ENCODE assay signal across 8 cellular contexts in the genomic region with DNA sequence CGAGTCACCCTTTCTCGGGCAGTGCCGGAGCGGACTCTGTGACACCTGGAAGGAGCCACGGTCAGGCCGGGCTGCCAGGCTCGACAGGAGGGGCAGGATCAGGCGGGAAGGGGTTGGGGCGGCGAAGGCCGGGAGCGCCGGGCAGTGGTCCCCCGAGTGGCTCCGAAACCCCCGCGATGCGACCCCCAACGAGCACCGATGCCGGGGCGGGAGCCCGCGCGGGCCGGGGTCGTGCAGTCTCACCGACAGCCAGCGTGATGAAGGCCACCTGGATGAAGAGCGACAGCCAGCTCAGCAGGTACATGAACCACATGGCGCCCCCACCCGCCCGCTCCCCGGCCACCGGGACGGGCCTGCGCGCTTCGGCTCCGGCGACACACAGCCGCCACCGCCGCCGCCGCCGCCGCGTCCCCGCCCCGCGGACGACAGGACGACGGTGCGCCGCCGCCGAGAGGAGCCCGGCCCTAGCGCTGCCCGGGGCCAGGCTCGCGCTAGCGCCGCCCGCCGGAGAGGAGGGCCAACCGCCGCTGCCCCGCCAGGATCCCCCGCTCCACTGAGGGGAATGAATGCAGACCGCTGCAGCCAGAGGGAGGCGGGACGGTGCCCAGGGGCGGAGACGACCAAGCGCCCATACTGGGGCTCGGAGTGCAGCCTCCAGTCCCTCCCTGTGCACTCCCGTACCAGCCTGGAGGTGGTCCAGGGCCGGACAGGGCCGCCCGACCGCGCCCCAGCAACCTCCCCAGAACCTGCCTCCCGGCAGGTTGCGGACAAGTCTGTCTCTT. TPM values are rescaled to one million over a fixed set of nuclear protein-coding genes. Genes with fewer than 3 reads are reported as not detected.
DNase-seq lines count a peak whose midpoint lies in the region; ATAC-seq and TF ChIP-seq lines count a peak whose summit lies in the region.

A gene (minus strand): TSS at position 429 of the 782 bp plus-strand sequence. CDS start 116 bp downstream, at position 313.

- peaks cover 6 to 13% of the 10 kb centered on the region in 2 donors for H3K4me1 ChIP-seq in lung (ENCODE audit: control insufficient read depth in 2 of 2, insufficient read depth in 2 of 2, low read length in 2 of 2)

- peaks cover 43% of the 10 kb centered on the region for H3K36me3 Mint-ChIP-seq in CD4-positive, alpha-beta T cell (ENCODE audit: low read depth)
- H3K36me3 Mint-ChIP-seq in activated CD8-positive, alpha-beta T cell treated with anti-CD3 and anti-CD28 coated beads for 36 hours (ENCODE audit: low read depth) = peaks cover 14% of the 10 kb centered on the region

- peak; percentile 78 to 93 (median 88) for DNase-seq in CD4-positive, alpha-beta T cell
- DNase-seq in NCI-H82 (lab: John Stamatoyannopoulos, UW) (peak; percentile 93), ecto neural progenitor cell (ENCODE audit: low spot score) (peak; percentile 95), lung (ENCODE audit: low spot score) (peak; percentile 92)
- DNase-seq in activated CD8-positive, alpha-beta T cell treated with anti-CD3 and anti-CD28 coated beads for 36 hours = peak; percentile 90
- peak; percentile 78 to 87 (median 78) for DNase-seq in stimulated activated CD4-positive, alpha-beta T cell treated with anti-CD3 and anti-CD28 coated beads, TNF-alpha, amount 100 ng/mL, for 4 hours (ENCODE audit: low read depth in 3 of 3)

- H3K27ac ChIP-seq in CD4-positive, alpha-beta T cell (ENCODE audit: low read depth, low read length) = peak within 1 kb of the TSS; percentile 62
- H3K27ac ChIP-seq in lung (ENCODE audit: low read depth in 1 of 2, low read length in 1 of 2) = peak within 1 kb of the TSS; percentile 78 to 82

- no peaks in the 10 kb centered on the region for H3K27me3 Mint-ChIP-seq in CD4-positive, alpha-beta T cell
- H3K27me3 Mint-ChIP-seq in activated CD8-positive, alpha-beta T cell treated with anti-CD3 and anti-CD28 coated beads for 36 hours = no peaks in the 10 kb centered on the region

- ATAC-seq in CD4-positive, alpha-beta T cell (ENCODE audit: poor library complexity) = peak; percentile 92
- ATAC-seq in GM19372 (IDR thresholded peaks at IDR 0.05; ENCODE audit: low read depth, unreplicated experiment) (peak; percentile 94), HG03521 (IDR thresholded peaks at IDR 0.05; ENCODE audit: unreplicated experiment) (peak; percentile 96), lung (ENCODE audit: insufficient read depth, low FRiP score) (peak; percentile 98)
- peak; percentile 98 for ATAC-seq in activated CD8-positive, alpha-beta T cell treated with anti-CD3 and anti-CD28 coated beads for 36 hours

- no peaks in the 10 kb centered on the region for H3K27me3 ChIP-seq in CD4-positive, alpha-beta T cell (ENCODE audit: control insufficient read depth, insufficient read depth, low read length)
- H3K27me3 ChIP-seq in lung (ENCODE audit: control insufficient read depth, insufficient read depth) = no peaks in the 10 kb centered on the region

- peaks cover 2 to 21% of the 10 kb centered on the region in 2 donors for H3K36me3 ChIP-seq in lung (ENCODE audit: control insufficient read depth in 2 of 2, insufficient read depth in 2 of 2, low read length in 2 of 2)

- H3K4me3 ChIP-seq in lung = peak within 1 kb of the TSS; percentile 99

- WGBS in lung, 2 donors = 0% methylated on average over 65 to 87 of the region's 87 CpGs

- no peak for TF ChIP-seq CTCF in CD4-positive, alpha-beta T cell (IDR thresholded peaks at IDR 0.05)
- TF ChIP-seq CTCF in activated CD8-positive, alpha-beta T cell treated with anti-CD3 and anti-CD28 coated beads for 36 hours (IDR thresholded peaks at IDR 0.05) = peak; percentile 59
- peak; percentile 74 for TF ChIP-seq CTCF in lung (IDR thresholded peaks at IDR 0.05; ENCODE audit: control extremely low read depth, extremely low read depth)

- CTCF ChIA-PET in CD4-positive, alpha-beta T cell (lab: Charles Lee) = interaction anchor here (1.0 to 1.9 kb wide), 5 partner anchors 10 to 77 kb away, joined by 3 to 7 read pairs (median 5); no protein-coding TSS in a partner anchor
- CTCF ChIA-PET in activated CD8-positive, alpha-beta T cell treated with anti-CD3 and anti-CD28 coated beads for 36 hours (lab: Charles Lee) = interaction anchor here (0.9 to 1.1 kb wide), 2 partner anchors 8 to 9 kb away, joined by 3 read pairs; no protein-coding TSS in a partner anchor

- POLR2A ChIA-PET in CD4-positive, alpha-beta T cell (lab: Charles Lee) = interaction anchor here (1.1 kb wide), 1 partner anchor 1306 kb away, joined by 3 read pairs; no protein-coding TSS in a partner anchor
- POLR2A ChIA-PET in activated CD8-positive, alpha-beta T cell treated with anti-CD3 and anti-CD28 coated beads for 36 hours (lab: Charles Lee) = interaction anchor here (0.7 to 1.9 kb wide), 3 partner anchors 10 to 1530 kb away, joined by 3 to 5 read pairs (median 4); no protein-coding TSS in a partner anchor

- peak within 1 kb of the TSS; percentile 99 for H3K4me3 Mint-ChIP-seq in CD4-positive, alpha-beta T cell
- H3K4me3 Mint-ChIP-seq in activated CD8-positive, alpha-beta T cell treated with anti-CD3 and anti-CD28 coated beads for 36 hours = peak within 1 kb of the TSS; percentile 99

- H3K9me3 Mint-ChIP-seq in CD4-positive, alpha-beta T cell = no peaks in the 10 kb centered on the region
- no peaks in the 10 kb centered on the region for H3K9me3 Mint-ChIP-seq in activated CD8-positive, alpha-beta T cell treated with anti-CD3 and anti-CD28 coated beads for 36 hours

- peaks cover 37% of the 10 kb centered on the region for H3K4me1 Mint-ChIP-seq in CD4-positive, alpha-beta T cell (ENCODE audit: low read depth)
- peaks cover 28% of the 10 kb centered on the region for H3K4me1 Mint-ChIP-seq in activated CD8-positive, alpha-beta T cell treated with anti-CD3 and anti-CD28 coated beads for 36 hours (ENCODE audit: low read depth)

- intact Hi-C loops in CD4-positive, alpha-beta T cell (cut with DNase I, micrococcal nuclease) = loop anchor here (1.0 to 10.0 kb wide), 8 partner anchors 9 to 692 kb away; a partner anchor contains a TSS
- intact Hi-C loops in activated CD8-positive, alpha-beta T cell treated with anti-CD3 and anti-CD28 coated beads for 36 hours (cut with micrococcal nuclease) = loop anchor here (2.0 kb wide), 1 partner anchor 30 kb away; no protein-coding TSS in a partner anchor

- H3K27ac Mint-ChIP-seq in CD4-positive, alpha-beta T cell = peak within 1 kb of the TSS; percentile 90
- peak within 1 kb of the TSS; percentile 92 for H3K27ac Mint-ChIP-seq in activated CD8-positive, alpha-beta T cell treated with anti-CD3 and anti-CD28 coated beads for 36 hours

- no peaks in the 10 kb centered on the region for H3K9me3 ChIP-seq in CD4-positive, alpha-beta T cell (ENCODE audit: control insufficient read depth, low read length)
- H3K9me3 ChIP-seq in lung (ENCODE audit: control insufficient read depth in 2 of 2, insufficient read depth in 1 of 2, low read length in 1 of 2) = no peaks in the 10 kb centered on the region

RNA-seq across cellular contexts. Expression of the gene that starts here (rescaled TPM):
- total RNA-seq in CD4-positive, alpha-beta T cell = 10 to 100 TPM; 26.8 to 34.0 TPM
- 10 to 100 TPM; 38.8 to 39.9 TPM for total RNA-seq in activated CD8-positive, alpha-beta T cell treated with anti-CD3 and anti-CD28 coated beads for 36 hours
- total RNA-seq in lung = 10 to 100 TPM; 23.0 to 55.8 TPM
- 10 to 100 TPM; 31.8 to 36.9 TPM for polyA plus RNA-seq in lung

Comparison
In these comparisons a context has a peak if more than half of its experiments do, and no peak if none do; other contexts are left out.
1. Peak in every context shown above with its lines: DNase-seq, ATAC-seq, H3K4me3 ChIP-seq and H3K27ac ChIP-seq.